ENCODE assay signal across 19 cellular contexts in genomic region chr2:225616372-225616771, GRCh38.
A peak's percentile ranks its signal among the peaks of the same experiment; 100 is the strongest.
DNase-seq lines count a peak whose midpoint lies in the region; ATAC-seq, FAIRE-seq and TF ChIP-seq lines count a peak whose summit lies in the region.
"Had no signal": no experiment of that assay in that cellular context is flagged by ENCODE, and none has a peak within 500 bp of the region (broad histone marks: within the 10 kb centered on the region; RNA-seq: fewer than 3 reads in every experiment).

No MANE protein-coding gene starts in this region.

- no peaks in the 10 kb centered on the region for H3K9me3 ChIP-seq in mammary epithelial cell (replicated peaks; ENCODE audit: insufficient read depth, low read length)
- no peaks in the 10 kb centered on the region for H3K9me3 ChIP-seq in breast epithelium
- no peaks in the 10 kb centered on the region for H3K9me3 ChIP-seq in neuronal stem cell (replicated peaks in 1 of 2; ENCODE audit: control insufficient read depth in 2 of 2, insufficient read depth in 1 of 2, low read depth in 1 of 2, low read length in 2 of 2)
- H3K9me3 ChIP-seq: A549, Caco-2 had no signal

- TF ChIP-seq CTCF in mammary epithelial cell (conservative IDR thresholded peaks at IDR 0.05 in 1 of 2, IDR thresholded peaks at IDR 0.05 in 1 of 2; ENCODE audit: extremely low read depth in 1 of 2, insufficient read depth in 1 of 2, low read depth in 1 of 2, low read length in 2 of 2) (no peak), breast epithelium (IDR thresholded peaks at IDR 0.05) (no peak), bronchial epithelial cell (IDR thresholded peaks at IDR 0.05; ENCODE audit: insufficient read depth, low read length, severe bottlenecking) (no peak)

- H3K27ac ChIP-seq in mammary epithelial cell (ENCODE audit: insufficient read depth, low read depth, low read length), result no peak overlapping the region
- no peak overlapping the region for H3K27ac ChIP-seq in breast epithelium
- no peak overlapping the region for H3K27ac ChIP-seq in neuronal stem cell (replicated peaks; ENCODE audit: low read length)
- no peak overlapping the region for H3K27ac ChIP-seq in caudate nucleus (ENCODE audit: low read depth, low read length)
- H3K27ac ChIP-seq: A549; BLaER1 treated with 17β-estradiol and CSF1 and Interleukin-3, amounts not matched to agents 10 nM and 100 nM; C4-2B had no signal

- H2BK120ac ChIP-seq in neuronal stem cell (ENCODE audit: low read depth, low read length), result no peak overlapping the region

- no peak overlapping the region for H2BK15ac ChIP-seq in neuronal stem cell (ENCODE audit: low read length)

- no peak overlapping the region for H2AK5ac ChIP-seq in neuronal stem cell (ENCODE audit: low read depth, low read length)

- H4K20me1 ChIP-seq in mammary epithelial cell (ENCODE audit: insufficient read depth, low read length), result no peaks in the 10 kb centered on the region
- H4K20me1 ChIP-seq: BLaER1 treated with 17β-estradiol and CSF1 and Interleukin-3, amounts not matched to agents 10 nM and 100 nM had no signal

- WGBS in mammary epithelial cell (ENCODE audit: low coverage, missing lambda C conversion rate), result 68% methylated on average over 3 of the region's 4 CpGs
- no CpG with 5 or more reads among the region's 4 CpGs for WGBS in neuronal stem cell (ENCODE audit: extremely low coverage in 2 of 2, insufficient read length in 2 of 2, insufficient replicate concordance in 1 of 2), 2 donors

- H3K4ac ChIP-seq in neuronal stem cell (ENCODE audit: low read length), result no peak overlapping the region

- H2BK12ac ChIP-seq in neuronal stem cell (ENCODE audit: low read length), result no peak overlapping the region

- no peak overlapping the region for H3K23ac ChIP-seq in neuronal stem cell (ENCODE audit: low read depth, low read length, poor library complexity)

- peaks cover 6% of the 10 kb centered on the region for H3K4me1 ChIP-seq in mammary epithelial cell (ENCODE audit: insufficient read depth, low read length)
- no peaks in the 10 kb centered on the region for H3K4me1 ChIP-seq in breast epithelium
- no peaks in the 10 kb centered on the region for H3K4me1 ChIP-seq in neuronal stem cell (ENCODE audit: control insufficient read depth in 2 of 2, insufficient read depth in 1 of 2, low read depth in 1 of 2, low read length in 2 of 2)
- H3K4me1 ChIP-seq: A549; BLaER1 treated with 17β-estradiol and CSF1 and Interleukin-3, amounts not matched to agents 10 nM and 100 nM; Caco-2 had no signal

- TF ChIP-seq POLR2A in breast epithelium (IDR thresholded peaks at IDR 0.05), result no peak

- H3K9ac ChIP-seq in mammary epithelial cell (ENCODE audit: insufficient read depth, low read length), result no peak overlapping the region
- H3K9ac ChIP-seq in neuronal stem cell (ENCODE audit: low read depth, low read length, poor library complexity), result no peak overlapping the region
- H3K9ac ChIP-seq: BLaER1 treated with 17β-estradiol and CSF1 and Interleukin-3, amounts not matched to agents 10 nM and 100 nM had no signal

- no peak overlapping the region for H4K8ac ChIP-seq in neuronal stem cell (ENCODE audit: low read depth, low read length)

- H3K18ac ChIP-seq in neuronal stem cell (ENCODE audit: low read length), result no peak overlapping the region

- intact Hi-C loops in mammary epithelial cell (cut with micrococcal nuclease), result no loop called here
- intact Hi-C loops in breast epithelium (cut with DNase I; ENCODE audit: low total_unique reads), result no loop called here

- CTCF ChIA-PET in mammary epithelial cell (lab: Charles Lee; ENCODE audit: low non-redundant PET), result no interaction called here

- no peak for ATAC-seq in GM18520 (IDR thresholded peaks at IDR 0.05; ENCODE audit: unreplicated experiment)
- ATAC-seq: A549; CD8-positive, alpha-beta T cell had no signal

- no peaks in the 10 kb centered on the region for H3K79me1 ChIP-seq in neuronal stem cell (ENCODE audit: low read depth, low read length)

- H2AFZ ChIP-seq in mammary epithelial cell (ENCODE audit: low read depth, low read length), result no peak overlapping the region
- peak overlapping the region; percentile 35 for H2AFZ ChIP-seq in neuronal stem cell (ENCODE audit: low read length)

- no peak overlapping the region for H4K91ac ChIP-seq in neuronal stem cell (ENCODE audit: low read depth, low read length, poor library complexity)

- no peaks in the 10 kb centered on the region for H3K36me3 ChIP-seq in mammary epithelial cell (ENCODE audit: insufficient read depth, low read length)
- no peaks in the 10 kb centered on the region for H3K36me3 ChIP-seq in breast epithelium
- H3K36me3 ChIP-seq in bronchial epithelial cell (ENCODE audit: control insufficient read depth, insufficient read depth, low read length), result no peaks in the 10 kb centered on the region
- no peaks in the 10 kb centered on the region for H3K36me3 ChIP-seq in neuronal stem cell (replicated peaks in 1 of 2; ENCODE audit: control insufficient read depth in 2 of 2, insufficient read depth in 2 of 2, low read length in 2 of 2)
- H3K36me3 ChIP-seq: BLaER1 treated with 17β-estradiol and CSF1 and Interleukin-3, amounts not matched to agents 10 nM and 100 nM had no signal

- dilution Hi-C loops in mammary epithelial cell (cut with HindIII; ENCODE audit: low sequenced_read_pairs), result no loop called here

- H3K79me2 ChIP-seq in mammary epithelial cell (ENCODE audit: insufficient read depth, low read length), result no peaks in the 10 kb centered on the region

- FAIRE-seq in bronchial epithelial cell (lab: Jason Lieb, UNC), result no peak
- FAIRE-seq: A549, D721Med, G401.6, GM12891 had no signal

- BruUV-seq in mammary epithelial cell (replicated peaks; lab: Mats Ljungman, UMichigan), result no TSS peak

- DNase-seq in mammary epithelial cell (peak; percentile 6), breast epithelium (ENCODE audit: low spot score in 2 of 2) (no peak), bronchial epithelial cell (ENCODE audit: low read depth) (peak; percentile 40), neuronal stem cell (ENCODE audit: low spot score) (no peak), caudate nucleus (lab: John Stamatoyannopoulos, UW) (no peak)
- DNase-seq: AML-193; Caco-2; Calu3; CD4-positive, alpha-beta T cell; CD8-positive, alpha-beta T cell; DMS79 treated with DMSO at 0.1 percent for 48 hours; GF-D8 had no signal

- no peak overlapping the region for H3K4me3 ChIP-seq in mammary epithelial cell (replicated peaks in 1 of 3; ENCODE audit: insufficient read depth in 1 of 3, low read depth in 2 of 3, low read length in 3 of 3)
- H3K4me3 ChIP-seq in breast epithelium, result no peak overlapping the region
- no peak overlapping the region for H3K4me3 ChIP-seq in bronchial epithelial cell (ENCODE audit: low read depth, low read length)
- H3K4me3 ChIP-seq in neuronal stem cell (ENCODE audit: low read length in 2 of 2), result no peak overlapping the region
- H3K4me3 ChIP-seq: A549; BLaER1 treated with 17β-estradiol and CSF1 and Interleukin-3, amounts not matched to agents 10 nM and 100 nM had no signal

- H2BK5ac ChIP-seq in neuronal stem cell (ENCODE audit: low read length), result no peak overlapping the region

- H3K27me3 ChIP-seq in mammary epithelial cell (ENCODE audit: insufficient read depth, low read length) (peaks cover 2% of the 10 kb centered on the region), breast epithelium (no peaks in the 10 kb centered on the region), bronchial epithelial cell (ENCODE audit: control insufficient read depth, insufficient read depth, low read length) (no peaks in the 10 kb centered on the region), neuronal stem cell (ENCODE audit: control insufficient read depth in 3 of 3, insufficient read depth in 3 of 3, low read depth in 1 of 3, low read length in 3 of 3) (no peaks in the 10 kb centered on the region)
- H3K27me3 ChIP-seq: BLaER1 treated with 17β-estradiol and CSF1 and Interleukin-3, amounts not matched to agents 10 nM and 100 nM had no signal

- in situ Hi-C loops in mammary epithelial cell (cut with MboI; ENCODE audit: low sequenced_read_pairs in 2 of 2), result no loop called here

- H3K4me2 ChIP-seq in mammary epithelial cell (ENCODE audit: insufficient read depth, low read depth, low read length) (no peak overlapping the region), neuronal stem cell (ENCODE audit: insufficient read depth, low read length, poor library complexity, severe bottlenecking) (no peak overlapping the region)
- H3K4me2 ChIP-seq: A549; BLaER1 treated with 17β-estradiol and CSF1 and Interleukin-3, amounts not matched to agents 10 nM and 100 nM had no signal

- no peak overlapping the region for H3K14ac ChIP-seq in neuronal stem cell (ENCODE audit: low read length)

Comparison
In these comparisons a context has a peak if more than half of its experiments do, and no peak if none do; other contexts are left out.
1. DNase-seq: peak in mammary epithelial cell (single experiment) and bronchial epithelial cell (single experiment); none in breast epithelium (0 of 2), neuronal stem cell (single experiment) and caudate nucleus (0 of 61).